ENCODE assay signal across 1 cellular context in genomic region chr15:41281236-41281635, GRCh38.
TF ChIP-seq lines count a peak whose summit lies in the region.

No MANE protein-coding gene starts in this region.

TF ChIP-seq in GM23338, 12 proteins besides CTCF, POLR2A, EP300 and RAD21 (continued from another document):
- TF ChIP-seq ZNF462 (CRISPR knock-in tag; IDR thresholded peaks at IDR 0.05) (no peak), ETS1 (IDR thresholded peaks at IDR 0.05) (no peak), EZH2phosphoT487 (IDR thresholded peaks at IDR 0.05; ENCODE audit: unreplicated experiment) (no peak), POLR2AphosphoS5 (IDR thresholded peaks at IDR 0.05; ENCODE audit: low read depth) (no peak)
